In genomic region chr3:20022954-20023644, GRCh38 we compare ENCODE assay signal across 13 cellular contexts. TPM values are rescaled to one million over a fixed set of nuclear protein-coding genes. Genes with fewer than 3 reads are reported as not detected.
DNase-seq lines count a peak whose midpoint lies in the region; ATAC-seq and TF ChIP-seq lines count a peak whose summit lies in the region.
"Had no signal": no experiment of that assay in that cellular context is flagged by ENCODE, and none has a peak within 500 bp of the region (broad histone marks: within the 10 kb centered on the region; RNA-seq: fewer than 3 reads in every experiment).

No MANE protein-coding gene starts in this region.

- H3K4me1 Mint-ChIP-seq in CD4-positive, CD25-positive, alpha-beta regulatory T cell = peaks cover 0 to 6% (median 0%) of the 10 kb centered on the region in 4 donors

- H4K20me1 ChIP-seq in PC-3 (ENCODE audit: low read length) = no peaks in the 10 kb centered on the region

- peaks cover 4% of the 10 kb centered on the region for H3K27me3 Mint-ChIP-seq in CD4-positive, CD25-positive, alpha-beta regulatory T cell
- H3K27me3 Mint-ChIP-seq: naive thymus-derived CD4-positive, alpha-beta T cell had no signal

- H3K9me3 Mint-ChIP-seq in CD4-positive, CD25-positive, alpha-beta regulatory T cell = no peaks in the 10 kb centered on the region
- H3K9me3 Mint-ChIP-seq: naive thymus-derived CD4-positive, alpha-beta T cell had no signal

- no peaks in the 10 kb centered on the region for H3F3A ChIP-seq in PC-3 (ENCODE audit: low read length, unreplicated experiment)

- DNase-seq in CD4-positive, CD25-positive, alpha-beta regulatory T cell = no peak
- DNase-seq in PC-3 = no peak
- DNase-seq in foreskin keratinocyte = no peak
- no peak for DNase-seq in sigmoid colon
- no peak for DNase-seq in glomerular visceral epithelial cell (ENCODE audit: extremely low spot score)
- no peak for DNase-seq in COR-L47 (lab: John Stamatoyannopoulos, UW)
- DNase-seq: activated CD4-positive, CD25-positive, alpha-beta regulatory T cell; activated CD8-positive, alpha-beta memory T cell treated with anti-CD3 and anti-CD28 coated beads, Interleukin-2, amount 50 U/mL, for 48 hours; DMS53; naive thymus-derived CD4-positive, alpha-beta T cell had no signal

- intact Hi-C loops in PC-3 (cut with micrococcal nuclease) = no loop called here
- intact Hi-C loops in sigmoid colon (cut with DNase I) = loop anchor here (5.0 kb wide), 1 partner anchor 71 kb away; no protein-coding TSS in a partner anchor

- H3K27ac Mint-ChIP-seq in CD4-positive, CD25-positive, alpha-beta regulatory T cell = peak overlapping the region in 2 of 3 donors; percentile 71 to 74

- no peak overlapping the region for H3K4me2 ChIP-seq in PC-3 (ENCODE audit: low read length)

- H3K4me3 Mint-ChIP-seq in CD4-positive, CD25-positive, alpha-beta regulatory T cell = no peak overlapping the region
- H3K4me3 Mint-ChIP-seq: naive thymus-derived CD4-positive, alpha-beta T cell had no signal

- POLR2A ChIA-PET in PC-3 (lab: Charles Lee; ENCODE audit: unreplicated experiment) = no interaction called here

- TSS peak; percentile 35 for BruUV-seq in PC-3 (replicated peaks; lab: Mats Ljungman, UMichigan)

- no peaks in the 10 kb centered on the region for H3K79me2 ChIP-seq in PC-3 (ENCODE audit: low read length)

- H3K4me3 ChIP-seq in CD4-positive, CD25-positive, alpha-beta regulatory T cell (ENCODE audit: low read depth, low read length) = no peak overlapping the region
- no peak overlapping the region for H3K4me3 ChIP-seq in PC-3 (ENCODE audit: low read length)
- no peak overlapping the region for H3K4me3 ChIP-seq in sigmoid colon
- H3K4me3 ChIP-seq: thyroid gland had no signal

- no peaks in the 10 kb centered on the region for H3K9me2 ChIP-seq in PC-3 (replicated peaks; ENCODE audit: low read length)

- no peaks in the 10 kb centered on the region for H3K36me3 Mint-ChIP-seq in CD4-positive, CD25-positive, alpha-beta regulatory T cell
- H3K36me3 Mint-ChIP-seq: naive thymus-derived CD4-positive, alpha-beta T cell had no signal

- TF ChIP-seq EP300 in sigmoid colon (IDR thresholded peaks at IDR 0.05) = no peak

- ATAC-seq in CD4-positive, CD25-positive, alpha-beta regulatory T cell (ENCODE audit: low read depth in 2 of 2) = no peak
- ATAC-seq in PC-3 (no peak), foreskin keratinocyte (peak; percentile 25), GM19324 (IDR thresholded peaks at IDR 0.05; ENCODE audit: low FRiP score, unreplicated experiment) (no peak), GM19328 (IDR thresholded peaks at IDR 0.05; ENCODE audit: unreplicated experiment) (no peak)
- ATAC-seq: naive thymus-derived CD4-positive, alpha-beta T cell had no signal

- H3K4me1 ChIP-seq in CD4-positive, CD25-positive, alpha-beta regulatory T cell (ENCODE audit: control insufficient read depth, insufficient read depth, low read length, poor library complexity, severe bottlenecking) = no peaks in the 10 kb centered on the region
- H3K4me1 ChIP-seq in PC-3 (ENCODE audit: insufficient read depth, low read length) (peaks cover 11% of the 10 kb centered on the region), foreskin keratinocyte (no peaks in the 10 kb centered on the region), sigmoid colon (peaks cover 0 to 15% (median 13%) of the 10 kb centered on the region in 4 donors)

- H2AFZ ChIP-seq in PC-3 (ENCODE audit: low read length) = no peak overlapping the region

- no peaks in the 10 kb centered on the region for H3K36me3 ChIP-seq in CD4-positive, CD25-positive, alpha-beta regulatory T cell (ENCODE audit: control insufficient read depth, insufficient read depth, low read length)
- H3K36me3 ChIP-seq in PC-3 (ENCODE audit: low read depth, low read length) (no peaks in the 10 kb centered on the region), sigmoid colon (no peaks in the 10 kb centered on the region)
- H3K36me3 ChIP-seq: thyroid gland had no signal

- TF ChIP-seq POLR2A in sigmoid colon (IDR thresholded peaks at IDR 0.05) = no peak

- CTCF ChIA-PET in PC-3 (lab: Charles Lee) = interaction anchor here (0.7 kb wide), 1 partner anchor 695 kb away, joined by 7 read pairs; no protein-coding TSS in a partner anchor

- H3K9me3 ChIP-seq in CD4-positive, CD25-positive, alpha-beta regulatory T cell (ENCODE audit: control insufficient read depth in 2 of 2, low read length in 2 of 2) = no peaks in the 10 kb centered on the region
- H3K9me3 ChIP-seq in PC-3 (ENCODE audit: low read length) (no peaks in the 10 kb centered on the region), sigmoid colon (no peaks in the 10 kb centered on the region)
- H3K9me3 ChIP-seq: thyroid gland had no signal

- no peak overlapping the region for H3K9ac ChIP-seq in PC-3 (ENCODE audit: low read length)

- H3K27me3 ChIP-seq in CD4-positive, CD25-positive, alpha-beta regulatory T cell (ENCODE audit: control insufficient read depth, insufficient read depth, low read length) = no peaks in the 10 kb centered on the region
- H3K27me3 ChIP-seq in PC-3 (ENCODE audit: low read length) = no peaks in the 10 kb centered on the region
- H3K27me3 ChIP-seq in foreskin keratinocyte = no peaks in the 10 kb centered on the region
- H3K27me3 ChIP-seq in sigmoid colon = no peaks in the 10 kb centered on the region
- H3K27me3 ChIP-seq: thyroid gland had no signal

- WGBS in sigmoid colon, 2 donors = 47 to 65% methylated on average over 2 of the region's 2 CpGs

- H3K27ac ChIP-seq in CD4-positive, CD25-positive, alpha-beta regulatory T cell (ENCODE audit: insufficient read depth, low read length, poor library complexity, severe bottlenecking) = no peak overlapping the region
- no peak overlapping the region for H3K27ac ChIP-seq in PC-3 (ENCODE audit: low read length)
- no peak overlapping the region for H3K27ac ChIP-seq in foreskin keratinocyte
- H3K27ac ChIP-seq in sigmoid colon = peak overlapping the region; percentile 50 to 67 (median 66)

- TF ChIP-seq CTCF in PC-3 (conservative IDR thresholded peaks at IDR 0.05; ENCODE audit: low read depth, low read length) (no peak), foreskin keratinocyte (conservative IDR thresholded peaks at IDR 0.05) (no peak), sigmoid colon (IDR thresholded peaks at IDR 0.05) (no peak)

RNA-seq across cellular contexts. Expression of gene PP2D1, which starts 11.0 kb away (rescaled TPM):
- not detected for total RNA-seq in CD4-positive, CD25-positive, alpha-beta regulatory T cell
- polyA plus RNA-seq in CD4-positive, CD25-positive, alpha-beta regulatory T cell = 1 to 10 TPM in 1 of 4 donors, under 1 TPM in 3; 0.16 to 1.2 (median 0.21) TPM
- total RNA-seq in PC-3 (2014; rRNA removed) = not detected in 2 replicates
- total RNA-seq in foreskin keratinocyte = not detected in 2 replicates
- polyA plus RNA-seq in foreskin keratinocyte = not detected in 2 replicates
- total RNA-seq in sigmoid colon = not detected
- not detected for polyA plus RNA-seq in sigmoid colon
- total RNA-seq: naive thymus-derived CD4-positive, alpha-beta T cell; thyroid gland had no signal

RNA-seq across cellular contexts. Expression of gene KAT2B, which starts 17.1 kb away (rescaled TPM):
- 185 TPM for total RNA-seq in CD4-positive, CD25-positive, alpha-beta regulatory T cell
- polyA plus RNA-seq in CD4-positive, CD25-positive, alpha-beta regulatory T cell = 10 to 100 TPM in 1 of 4 donors, 1 to 10 TPM in 3; 5.7 to 11.0 (median 7.9) TPM
- total RNA-seq in PC-3 (2014; rRNA removed) (10.9 and 11.9 TPM in 2 replicates), foreskin keratinocyte (4.5 and 6.9 TPM in 2 replicates), sigmoid colon (10 to 100 TPM; 27.2 to 49.2 (median 42.1) TPM)
- polyA plus RNA-seq in foreskin keratinocyte (0.95 and 1.2 TPM in 2 replicates), sigmoid colon (10 to 100 TPM; 10.8 to 18.7 (median 14.4) TPM)

Comparison
In these comparisons a context has a peak if more than half of its experiments do, and no peak if none do; other contexts are left out.
1. H3K27ac ChIP-seq: peak in sigmoid colon (4 of 4); none in CD4-positive, CD25-positive, alpha-beta regulatory T cell (single experiment), PC-3 (single experiment) and foreskin keratinocyte (single experiment).